ENCODE assay signal across 22 cellular contexts in genomic region chr5:43104102-43104501, GRCh38. TPM values are rescaled to one million over a fixed set of nuclear protein-coding genes. Genes with fewer than 3 reads are reported as not detected.
DNase-seq lines count a peak whose midpoint lies in the region; ATAC-seq and TF ChIP-seq lines count a peak whose summit lies in the region.
"Had no signal": no experiment of that assay in that cellular context is flagged by ENCODE, and none has a peak within 500 bp of the region (broad histone marks: within the 10 kb centered on the region; RNA-seq: fewer than 3 reads in every experiment).

No MANE protein-coding gene starts in this region.

- DNase-seq in CD4-positive, alpha-beta T cell: no peak
- peak; percentile 35 for DNase-seq in DND-41
- peak; percentile 27 for DNase-seq in RPMI7951 (ENCODE audit: low read depth)
- DNase-seq in immature natural killer cell: peak in 1 of 3 donors; percentile 18
- no peak for DNase-seq in left lung
- no peak for DNase-seq in middle frontal gyrus (ENCODE audit: extremely low spot score, low spot score)
- DNase-seq: activated B cell treated with CpG ODN at 0.5 μM for 24 hours; amniotic stem cell; BE2C; DMS79 treated with DMSO at 0.1 percent for 48 hours; hippocampal formation; kidney glomerular epithelial cell; midbrain; NCI-H1092 treated with DMSO at 0.1 percent for 48 hours; NCI-H2171; occipital lobe; RPMI8226; sigmoid colon; stimulated activated CD4-positive, alpha-beta T cell treated with anti-CD3 and anti-CD28 coated beads, Interleukin-4, amount 100 ng/mL, for 24 hours; stimulated activated CD8-positive, alpha-beta memory T cell treated with anti-CD3 and anti-CD28 coated beads, Interleukin-4, amount 100 ng/mL, for 48 hours; thyroid gland had no signal

- peaks cover 12% of the 10 kb centered on the region for H3K36me3 Mint-ChIP-seq in CD4-positive, alpha-beta T cell (ENCODE audit: low read depth)
- peaks cover 0 to 5% (median 0%) of the 10 kb centered on the region in 3 donors for H3K36me3 Mint-ChIP-seq in immature natural killer cell

- POLR2A ChIA-PET in CD4-positive, alpha-beta T cell (lab: Charles Lee): interaction anchor here (0.8 to 10.3 kb wide), 3 partner anchors 18 to 84 kb away, joined by 3 to 209 read pairs (median 4); partner anchors contain the start of gene ZNF131

- no peaks in the 10 kb centered on the region for H3K27me3 ChIP-seq in CD4-positive, alpha-beta T cell (ENCODE audit: control insufficient read depth, insufficient read depth, low read length)
- H3K27me3 ChIP-seq in DND-41 (ENCODE audit: insufficient read depth, low read length, poor library complexity) (no peaks in the 10 kb centered on the region), left lung (no peaks in the 10 kb centered on the region)
- H3K27me3 ChIP-seq: BE2C, sigmoid colon, thyroid gland had no signal

- peaks cover 26% of the 10 kb centered on the region for H3K4me1 Mint-ChIP-seq in CD4-positive, alpha-beta T cell (ENCODE audit: low read depth)
- peaks cover 21 to 24% of the 10 kb centered on the region in 2 donors for H3K4me1 Mint-ChIP-seq in immature natural killer cell

- H3K27me3 Mint-ChIP-seq in CD4-positive, alpha-beta T cell: no peaks in the 10 kb centered on the region
- no peaks in the 10 kb centered on the region for H3K27me3 Mint-ChIP-seq in immature natural killer cell (ENCODE audit: low read depth in 3 of 3)

- CTCF ChIA-PET in CD4-positive, alpha-beta T cell (lab: Charles Lee): interaction anchor here (2.2 to 5.0 kb wide), 4 partner anchors 17 to 195 kb away, joined by 9 to 49 read pairs (median 15); partner anchors contain the start of gene ZNF131

- H3K79me2 ChIP-seq in DND-41 (ENCODE audit: insufficient read depth, low read length): no peaks in the 10 kb centered on the region; the same call in 1 of the 2 replicates

- H3K9me3 ChIP-seq in CD4-positive, alpha-beta T cell (ENCODE audit: control insufficient read depth, low read length): no peaks in the 10 kb centered on the region
- H3K9me3 ChIP-seq in DND-41 (ENCODE audit: insufficient read depth, low read length, severe bottlenecking): no peaks in the 10 kb centered on the region
- no peaks in the 10 kb centered on the region for H3K9me3 ChIP-seq in left lung
- H3K9me3 ChIP-seq: BE2C, sigmoid colon, thyroid gland had no signal

- peak overlapping the region; percentile 0 for H3K4me3 Mint-ChIP-seq in CD4-positive, alpha-beta T cell
- peak overlapping the region; percentile 60 to 87 (median 68) for H3K4me3 Mint-ChIP-seq in immature natural killer cell
- H3K4me3 Mint-ChIP-seq: activated B cell treated with CpG ODN at 0.5 μM for 24 hours had no signal

- H3K4me3 ChIP-seq in DND-41 (ENCODE audit: low read depth in 1 of 2, low read length in 2 of 2) (peak overlapping the region in 1 of 2 experiments; percentile 24; a peak in 1 of 4 replicates), left lung (no peak overlapping the region)
- H3K4me3 ChIP-seq: sigmoid colon, thyroid gland had no signal

- peak overlapping the region; percentile 25; the same call in 1 of the 2 replicates for H3K9ac ChIP-seq in DND-41 (ENCODE audit: low read depth, low read length)

- H3K27ac ChIP-seq in CD4-positive, alpha-beta T cell (ENCODE audit: low read depth, low read length): no peak overlapping the region
- H3K27ac ChIP-seq in DND-41 (ENCODE audit: low read length): peak overlapping the region; percentile 61
- H3K27ac ChIP-seq in left lung: no peak overlapping the region
- H3K27ac ChIP-seq: sigmoid colon, thyroid gland had no signal

- intact Hi-C loops in CD4-positive, alpha-beta T cell (cut with DNase I, micrococcal nuclease): loop anchor here (2.0 to 10.0 kb wide), 6 partner anchors 19 to 281 kb away; no protein-coding TSS in a partner anchor
- intact Hi-C loops in left lung (cut with DNase I): no loop called here

- H3K4me1 ChIP-seq in DND-41 (ENCODE audit: insufficient read depth, low read length) (peaks cover 26% of the 10 kb centered on the region), left lung (peaks cover 0 to 7% of the 10 kb centered on the region in 2 donors)
- H3K4me1 ChIP-seq: BE2C had no signal

- peak overlapping the region; percentile 19 for H3K27ac Mint-ChIP-seq in CD4-positive, alpha-beta T cell
- peak overlapping the region; percentile 67 to 93 (median 83) for H3K27ac Mint-ChIP-seq in immature natural killer cell
- H3K27ac Mint-ChIP-seq: activated B cell treated with CpG ODN at 0.5 μM for 24 hours had no signal

- no peaks in the 10 kb centered on the region for H3K9me3 Mint-ChIP-seq in CD4-positive, alpha-beta T cell
- no peaks in the 10 kb centered on the region for H3K9me3 Mint-ChIP-seq in immature natural killer cell
- H3K9me3 Mint-ChIP-seq: activated B cell treated with CpG ODN at 0.5 μM for 24 hours had no signal

- no peaks in the 10 kb centered on the region for H4K20me1 ChIP-seq in DND-41 (ENCODE audit: insufficient read depth, low read length)

- H3K36me3 ChIP-seq in DND-41 (ENCODE audit: insufficient read depth, low read length) (no peaks in the 10 kb centered on the region), left lung (no peaks in the 10 kb centered on the region)
- H3K36me3 ChIP-seq: BE2C, thyroid gland had no signal

- peak overlapping the region; percentile 66 for H3K4me2 ChIP-seq in DND-41 (ENCODE audit: insufficient read depth, low read length)

- ATAC-seq in CD4-positive, alpha-beta T cell (ENCODE audit: poor library complexity): no peak
- ATAC-seq in DND-41 (ENCODE audit: insufficient read depth, low read depth): peak; percentile 39; the same call in 2 of the 3 replicates
- ATAC-seq in HG03025 (IDR thresholded peaks at IDR 0.05; ENCODE audit: low FRiP score, unreplicated experiment): no peak
- no peak for ATAC-seq in left lung

- H2AFZ ChIP-seq in DND-41 (ENCODE audit: low read depth, low read length): peak overlapping the region; percentile 62

- no peak for TF ChIP-seq CTCF in CD4-positive, alpha-beta T cell (IDR thresholded peaks at IDR 0.05)
- no peak for TF ChIP-seq CTCF in DND-41 (IDR thresholded peaks at IDR 0.05; ENCODE audit: borderline replicate concordance, extremely low read depth, low read length, poor library complexity, severe bottlenecking)
- no peak for TF ChIP-seq CTCF in left lung (IDR thresholded peaks at IDR 0.05)

RNA-seq across cellular contexts. Expression of gene ZNF131, which starts 16.6 kb away (rescaled TPM):
- 10 to 100 TPM; 71.7 to 72.4 TPM for total RNA-seq in CD4-positive, alpha-beta T cell
- 20.1 and 24.3 TPM in 2 replicates for total RNA-seq in RPMI7951 (2014; rRNA removed; shearing (Covaris generic))
- polyA plus RNA-seq in immature natural killer cell: 10 to 100 TPM; 30.3 to 49.6 (median 33.8) TPM
- total RNA-seq in left lung: 10 to 100 TPM; 23.4 to 33.1 TPM

Comparison
In these comparisons a context has a peak if more than half of its experiments do, and no peak if none do; other contexts are left out.
1. DNase-seq: peak in DND-41 (single experiment) and RPMI7951 (single experiment); none in CD4-positive, alpha-beta T cell (0 of 10), left lung (0 of 2) and middle frontal gyrus (single experiment).
2. intact Hi-C loops: an anchor here in CD4-positive, alpha-beta T cell (2.0 to 10.0 kb wide); none called in left lung.